Comparison of ENCODE assay signal across 8 cellular contexts in the genomic region with DNA sequence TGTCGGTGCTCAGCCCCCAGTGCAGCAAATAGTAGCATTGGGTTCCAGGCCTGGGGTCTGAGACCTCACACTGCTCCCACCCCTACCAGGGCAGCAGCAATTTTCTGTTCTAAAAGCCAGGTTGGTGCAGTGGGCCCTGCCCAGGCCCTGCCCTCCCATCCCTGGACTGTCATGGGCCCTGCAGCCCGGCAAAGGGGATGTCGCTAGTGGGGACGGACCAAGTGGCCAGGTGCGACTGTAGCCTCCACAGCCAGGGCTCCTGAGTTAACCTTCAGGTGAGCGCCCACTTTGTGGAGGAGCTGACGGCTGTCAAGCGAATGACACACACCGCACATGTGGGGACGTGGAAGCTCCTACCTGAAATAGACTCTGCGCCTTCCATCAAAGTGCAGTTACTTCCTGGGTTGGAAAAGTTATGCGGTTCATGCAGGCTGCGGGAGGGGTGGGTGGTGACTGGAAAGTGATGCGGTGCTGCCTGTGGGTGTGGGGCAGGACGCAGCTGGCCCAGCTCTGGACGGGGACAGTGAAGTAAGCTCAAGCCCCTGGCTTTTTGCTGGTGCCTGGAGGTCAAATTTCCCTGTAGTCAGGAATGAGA. TPM values are rescaled to one million over a fixed set of nuclear protein-coding genes. Genes with fewer than 3 reads are reported as not detected.
DNase-seq lines count a peak whose midpoint lies in the region; ATAC-seq and TF ChIP-seq lines count a peak whose summit lies in the region.

No MANE protein-coding gene starts in this region.

- no peaks in the 10 kb centered on the region for H3K27me3 Mint-ChIP-seq in CD8-positive, alpha-beta memory T cell
- no peaks in the 10 kb centered on the region for H3K27me3 Mint-ChIP-seq in osteocyte (ENCODE audit: unreplicated experiment)

- H3K4me3 ChIP-seq in CD8-positive, alpha-beta memory T cell (ENCODE audit: low read length), result peak overlapping the region; percentile 62
- peak overlapping the region; percentile 71 for H3K4me3 ChIP-seq in NT2/D1 (ENCODE audit: insufficient read length, low read depth)
- H3K4me3 ChIP-seq in effector memory CD4-positive, alpha-beta T cell (ENCODE audit: insufficient read depth, low read depth, low read length, poor library complexity, severe bottlenecking), result peak overlapping the region; percentile 79

- H3K9ac ChIP-seq in NT2/D1 (ENCODE audit: insufficient read length, low read depth), result peak overlapping the region; percentile 88

- peaks cover 38 to 74% (median 39%) of the 10 kb centered on the region in 3 donors for H3K4me1 Mint-ChIP-seq in CD8-positive, alpha-beta memory T cell
- peaks cover 62% of the 10 kb centered on the region for H3K4me1 Mint-ChIP-seq in osteocyte (ENCODE audit: unreplicated experiment)

- peaks cover 0 to 2% (median 0%) of the 10 kb centered on the region in 3 donors for H3K36me3 Mint-ChIP-seq in CD8-positive, alpha-beta memory T cell
- H3K36me3 Mint-ChIP-seq in osteocyte (ENCODE audit: unreplicated experiment), result peaks cover 2% of the 10 kb centered on the region

- TF ChIP-seq CTCF in osteocyte (IDR thresholded peaks at IDR 0.05), result no peak

- H3K4me3 Mint-ChIP-seq in CD8-positive, alpha-beta memory T cell, result peak overlapping the region; percentile 42 to 84 (median 70)
- peak overlapping the region; percentile 78 for H3K4me3 Mint-ChIP-seq in osteocyte (ENCODE audit: unreplicated experiment)

- CTCF ChIA-PET in CD8-positive, alpha-beta memory T cell (lab: Charles Lee), result interaction anchor here (1.2 to 1.5 kb wide), 4 partner anchors 11 to 16 kb away, joined by 3 to 7 read pairs (median 3); no protein-coding TSS in a partner anchor

- POLR2A ChIA-PET in CD8-positive, alpha-beta memory T cell (lab: Charles Lee), result no interaction called here

- H3K27me3 ChIP-seq in CD8-positive, alpha-beta memory T cell (ENCODE audit: insufficient read depth, low read length, poor library complexity, severe bottlenecking), result no peaks in the 10 kb centered on the region
- no peaks in the 10 kb centered on the region for H3K27me3 ChIP-seq in NT2/D1 (ENCODE audit: insufficient read depth, insufficient read length)
- no peaks in the 10 kb centered on the region for H3K27me3 ChIP-seq in effector memory CD4-positive, alpha-beta T cell (replicated peaks; ENCODE audit: control insufficient read depth, insufficient read depth, low read length, poor library complexity, severe bottlenecking)

- H3K36me3 ChIP-seq in CD8-positive, alpha-beta memory T cell (ENCODE audit: insufficient read depth, low read length), result no peaks in the 10 kb centered on the region
- peaks cover 45% of the 10 kb centered on the region for H3K36me3 ChIP-seq in NT2/D1 (ENCODE audit: insufficient read depth, insufficient read length, low read length)
- H3K36me3 ChIP-seq in effector memory CD4-positive, alpha-beta T cell (ENCODE audit: control insufficient read depth, insufficient read depth, low read length), result no peaks in the 10 kb centered on the region

- no peak overlapping the region for H3K27ac ChIP-seq in CD8-positive, alpha-beta memory T cell (ENCODE audit: low read depth, low read length)
- H3K27ac ChIP-seq in effector memory CD4-positive, alpha-beta T cell (ENCODE audit: insufficient read depth, low read length, poor library complexity, severe bottlenecking), result peak overlapping the region; percentile 63

- no peak for DNase-seq in CD8-positive, alpha-beta memory T cell
- DNase-seq in NT2/D1 (ENCODE audit: low read depth, low spot score) (no peak), osteocyte (ENCODE audit: extremely low spot score, unreplicated experiment) (no peak), NCI-H1417 (lab: John Stamatoyannopoulos, UW) (no peak), NCI-H774 (lab: John Stamatoyannopoulos, UW) (no peak)
- DNase-seq in effector memory CD4-positive, alpha-beta T cell, result no peak

- peak overlapping the region in 6 of 8 donors; percentile 21 to 76 (median 64) for H3K27ac Mint-ChIP-seq in CD8-positive, alpha-beta memory T cell
- peak overlapping the region; percentile 60 for H3K27ac Mint-ChIP-seq in osteocyte (ENCODE audit: unreplicated experiment)

- no peaks in the 10 kb centered on the region for H3K9me3 ChIP-seq in CD8-positive, alpha-beta memory T cell (ENCODE audit: low read length)
- H3K9me3 ChIP-seq in NT2/D1 (ENCODE audit: insufficient read depth, low read length), result no peaks in the 10 kb centered on the region
- H3K9me3 ChIP-seq in effector memory CD4-positive, alpha-beta T cell (ENCODE audit: control insufficient read depth, low read length), result no peaks in the 10 kb centered on the region

- no peaks in the 10 kb centered on the region for H3K9me3 Mint-ChIP-seq in CD8-positive, alpha-beta memory T cell
- no peaks in the 10 kb centered on the region for H3K9me3 Mint-ChIP-seq in osteocyte (ENCODE audit: unreplicated experiment)

- H3K4me1 ChIP-seq in CD8-positive, alpha-beta memory T cell (ENCODE audit: insufficient read depth, low read length), result peaks cover 78% of the 10 kb centered on the region
- H3K4me1 ChIP-seq in NT2/D1 (ENCODE audit: insufficient read depth, insufficient read length), result peaks cover 40% of the 10 kb centered on the region
- H3K4me1 ChIP-seq in effector memory CD4-positive, alpha-beta T cell (ENCODE audit: control insufficient read depth, insufficient read depth, low read length, poor library complexity, severe bottlenecking), result peaks cover 83% of the 10 kb centered on the region

- ATAC-seq in HG02973 (IDR thresholded peaks at IDR 0.05; ENCODE audit: unreplicated experiment), result no peak
- no peak for ATAC-seq in GM21360 (IDR thresholded peaks at IDR 0.05; ENCODE audit: unreplicated experiment)

RNA-seq across cellular contexts. Expression of a gene that starts 1.5 kb away (rescaled TPM):
- 10 to 100 TPM; 55.9 to 56.3 TPM for total RNA-seq in CD8-positive, alpha-beta memory T cell
- 4.6 TPM for polyA plus RNA-seq in CD8-positive, alpha-beta memory T cell
- total RNA-seq in osteocyte, result 124 and 130 TPM in 2 replicates

RNA-seq across cellular contexts. Expression of a gene that starts 33.1 kb away (rescaled TPM):
- 1 to 10 TPM; 1.4 to 1.5 TPM for total RNA-seq in CD8-positive, alpha-beta memory T cell
- polyA plus RNA-seq in CD8-positive, alpha-beta memory T cell, result 1.6 TPM
- total RNA-seq in osteocyte, result 3.7 and 4.5 TPM in 2 replicates
